1 cellular context compared by ENCODE assay signal in the genomic region with DNA sequence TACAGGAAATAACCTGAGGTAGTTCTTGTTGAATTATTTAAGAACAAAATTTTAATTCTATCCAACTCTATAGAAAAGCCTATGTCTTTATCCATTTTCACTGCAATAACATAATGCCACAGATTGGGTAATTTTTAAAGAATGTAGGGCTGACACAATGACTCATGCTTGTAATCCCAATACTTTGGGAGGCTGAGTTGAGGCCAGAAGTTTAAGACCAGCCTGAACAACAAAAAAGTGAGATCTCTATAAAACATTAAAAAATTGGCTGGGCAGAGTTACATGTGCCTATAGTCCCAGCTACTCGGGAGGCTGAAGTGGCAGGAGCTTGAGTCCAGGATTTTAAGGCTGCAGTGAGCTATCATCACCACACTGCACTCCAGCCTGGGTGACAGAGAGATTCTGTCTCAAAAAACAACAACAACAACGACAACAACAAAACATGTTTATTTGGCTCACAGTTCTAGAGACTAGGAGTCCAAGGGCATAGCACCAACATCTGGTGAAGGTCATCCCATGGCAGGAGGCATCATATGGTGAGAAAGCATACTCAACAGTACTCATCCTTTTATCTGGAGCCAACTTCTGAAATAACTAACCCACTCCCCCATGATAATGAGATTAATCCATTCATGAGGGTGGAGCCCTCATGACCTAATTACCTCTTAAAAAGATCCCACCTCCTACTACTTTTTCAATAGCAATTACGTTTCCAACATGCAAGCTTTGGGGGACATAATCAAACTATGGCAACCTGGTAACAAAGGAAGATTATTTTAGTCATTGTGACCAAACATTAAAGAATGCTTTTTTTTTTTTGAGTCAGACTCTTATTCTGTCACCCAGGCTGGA.
TF ChIP-seq lines count a peak whose summit lies in the region.

No MANE protein-coding gene starts in this region.

TF ChIP-seq in SK-N-SH, 30 proteins besides CTCF, POLR2A, EP300 and RAD21 (continued from another document):
- TF ChIP-seq IRF3 (IDR thresholded peaks at IDR 0.05; ENCODE audit: low read depth, low read length) (no peak), GATA2 (CRISPR knock-in tag; IDR thresholded peaks at IDR 0.05) (no peak), TAF1 (IDR thresholded peaks at IDR 0.05; ENCODE audit: borderline replicate concordance, low read depth, low read length) (no peak), REST (IDR thresholded peaks at IDR 0.05; ENCODE audit: low read depth, low read length) (no peak), SMC3 (IDR thresholded peaks at IDR 0.05; ENCODE audit: low read depth, low read length) (no peak), GABPA (IDR thresholded peaks at IDR 0.05; ENCODE audit: low read depth) (no peak), RXRA (IDR thresholded peaks at IDR 0.05; ENCODE audit: borderline replicate concordance, low read depth) (peak; percentile 13; the same call in 1 of the 2 replicates), FOSL2 (IDR thresholded peaks at IDR 0.05; ENCODE audit: borderline replicate concordance, low read depth) (peak; percentile 85), CHD2 (IDR thresholded peaks at IDR 0.05; ENCODE audit: low read length, partially characterized antibody) (no peak), ZBTB33 (IDR thresholded peaks at IDR 0.05; ENCODE audit: borderline replicate concordance, low read depth) (no peak), TEAD4 (IDR thresholded peaks at IDR 0.05; ENCODE audit: borderline replicate concordance, insufficient read depth) (peak; percentile 49; the same call in 1 of the 2 replicates), FOXM1 (IDR thresholded peaks at IDR 0.05; ENCODE audit: low read depth) (no peak), YY1 (IDR thresholded peaks at IDR 0.05; ENCODE audit: low read depth) (no peak), SIN3A (IDR thresholded peaks at IDR 0.05; ENCODE audit: borderline replicate concordance, low read depth, low read length) (no peak), USF2 (IDR thresholded peaks at IDR 0.05; ENCODE audit: borderline replicate concordance, low read depth, low read length) (no peak), EZH2phosphoT487 (IDR thresholded peaks at IDR 0.05; ENCODE audit: borderline replicate concordance, low read depth) (no peak), PBX3 (IDR thresholded peaks at IDR 0.05) (peak; percentile 34; the same call in 1 of the 2 replicates), RCOR1 (IDR thresholded peaks at IDR 0.05; ENCODE audit: low read length) (no peak), MXI1 (IDR thresholded peaks at IDR 0.05; ENCODE audit: low read depth, low read length) (no peak), ELF1 (IDR thresholded peaks at IDR 0.05) (no peak), POLR2AphosphoS5 (IDR thresholded peaks at IDR 0.05; ENCODE audit: low read depth, low read length) (no peak), FOXJ3 (CRISPR knock-in tag; IDR thresholded peaks at IDR 0.05) (no peak), RFX5 (IDR thresholded peaks at IDR 0.05; ENCODE audit: low read length) (no peak), NRF1 (IDR thresholded peaks at IDR 0.05; ENCODE audit: low read depth, low read length) (no peak)
- TF ChIP-seq, protein P1, sequence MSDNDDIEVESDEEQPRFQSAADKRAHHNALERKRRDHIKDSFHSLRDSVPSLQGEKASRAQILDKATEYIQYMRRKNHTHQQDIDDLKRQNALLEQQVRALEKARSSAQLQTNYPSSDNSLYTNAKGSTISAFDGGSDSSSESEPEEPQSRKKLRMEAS (IDR thresholded peaks at IDR 0.05; ENCODE audit: low read depth), result no peak
- TF ChIP-seq, protein P2, sequence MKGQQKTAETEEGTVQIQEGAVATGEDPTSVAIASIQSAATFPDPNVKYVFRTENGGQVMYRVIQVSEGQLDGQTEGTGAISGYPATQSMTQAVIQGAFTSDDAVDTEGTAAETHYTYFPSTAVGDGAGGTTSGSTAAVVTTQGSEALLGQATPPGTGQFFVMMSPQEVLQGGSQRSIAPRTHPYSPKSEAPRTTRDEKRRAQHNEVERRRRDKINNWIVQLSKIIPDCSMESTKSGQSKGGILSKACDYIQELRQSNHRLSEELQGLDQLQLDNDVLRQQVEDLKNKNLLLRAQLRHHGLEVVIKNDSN (IDR thresholded peaks at IDR 0.05; ENCODE audit: borderline replicate concordance, low read depth), result no peak
